ENCODE assay signal across 8 cellular contexts in genomic region chr19:58228584-58229254, GRCh38. TPM values are rescaled to one million over a fixed set of nuclear protein-coding genes. Genes with fewer than 3 reads are reported as not detected.
DNase-seq lines count a peak whose midpoint lies in the region; ATAC-seq, FAIRE-seq and TF ChIP-seq lines count a peak whose summit lies in the region.

Gene ZNF544 (plus strand): TSS chr19:58228914. CDS start chr19:58244024, 15,110 bp downstream.

- no peaks in the 10 kb centered on the region for H3K9me3 ChIP-seq in pancreas
- H3K9me3 ChIP-seq in thymus (ENCODE audit: control insufficient read depth): peaks cover 4% of the 10 kb centered on the region

- no peak for FAIRE-seq in pancreas (lab: Jason Lieb, UNC)

- in situ Hi-C loops in SK-MEL-5 (cut with HindIII; ENCODE audit: low pct_unique_long_range_greater_than_20kb, low sequenced_read_pairs): no loop called here

- peaks cover 14% of the 10 kb centered on the region for H3K4me1 Mint-ChIP-seq in activated naive CD8-positive, alpha-beta T cell treated with anti-CD3 and anti-CD28 coated beads for 36 hours

- H3K36me3 ChIP-seq in pancreas (peaks cover 0 to 25% (median 18%) of the 10 kb centered on the region in 3 donors), thymus (ENCODE audit: control insufficient read depth, insufficient read depth) (peaks cover 22% of the 10 kb centered on the region)

- H3K27me3 ChIP-seq in pancreas (no peaks in the 10 kb centered on the region), thymus (ENCODE audit: control insufficient read depth, insufficient read depth) (no peaks in the 10 kb centered on the region)

- 0 to 1% methylated on average over 56 to 62 of the region's 62 CpGs for WGBS in pancreas, 2 donors
- WGBS in thymus: 1% methylated on average over 62 of the region's 62 CpGs

- no peak for TF ChIP-seq CTCF in pancreas (IDR thresholded peaks at IDR 0.05)

- peak; percentile 81 for DNase-seq in DMS53 treated with DMSO at 0.1 percent for 48 hours (lab: John Stamatoyannopoulos, UW; ENCODE audit: unreplicated experiment)
- peak; percentile 78 for DNase-seq in LHCN-M2 (ENCODE audit: low read depth)
- DNase-seq in SK-MEL-5 (ENCODE audit: low read depth, low spot score): peak; percentile 15
- DNase-seq in activated naive CD8-positive, alpha-beta T cell treated with anti-CD3 and anti-CD28 coated beads for 36 hours: peak; percentile 77
- peak; percentile 87 for DNase-seq in Right ventricle myocardium inferior (ENCODE audit: missing footprints)
- DNase-seq in pancreas: peak; percentile 67 to 91 (median 76)

- intact Hi-C loops in Right ventricle myocardium inferior (cut with DNase I): loop anchor here (10.0 kb wide), 1 partner anchor 76 kb away; the partner anchor contains the start of gene ERVK3-1
- intact Hi-C loops in pancreas (cut with DNase I): no loop called here

- H3K4me3 ChIP-seq in pancreas (peak within 1 kb of the TSS; percentile 46 to 90 (median 59)), thymus (ENCODE audit: low read length) (peak within 1 kb of the TSS; percentile 92)

- peak within 1 kb of the TSS; percentile 94 for H3K27ac Mint-ChIP-seq in activated naive CD8-positive, alpha-beta T cell treated with anti-CD3 and anti-CD28 coated beads for 36 hours

- H3K27me3 Mint-ChIP-seq in activated naive CD8-positive, alpha-beta T cell treated with anti-CD3 and anti-CD28 coated beads for 36 hours: no peaks in the 10 kb centered on the region

- H3K4me3 Mint-ChIP-seq in activated naive CD8-positive, alpha-beta T cell treated with anti-CD3 and anti-CD28 coated beads for 36 hours: peak within 1 kb of the TSS; percentile 94

- peaks cover 0 to 6% (median 5%) of the 10 kb centered on the region in 3 donors for H3K4me1 ChIP-seq in pancreas
- peaks cover 7% of the 10 kb centered on the region for H3K4me1 ChIP-seq in thymus (ENCODE audit: control insufficient read depth, insufficient read depth, low read length)

- ATAC-seq in GM21619 (IDR thresholded peaks at IDR 0.05; ENCODE audit: unreplicated experiment): peak; percentile 91
- peak; percentile 96 for ATAC-seq in Right ventricle myocardium inferior
- ATAC-seq in pancreas: peak; percentile 98 to 99 (median 99)

- H3K27ac ChIP-seq in pancreas (peak within 1 kb of the TSS in 3 of 4 donors; percentile 33 to 40 (median 35)), thymus (ENCODE audit: low read depth) (peak within 1 kb of the TSS; percentile 78)

- H3K9me3 Mint-ChIP-seq in activated naive CD8-positive, alpha-beta T cell treated with anti-CD3 and anti-CD28 coated beads for 36 hours: peaks cover 45% of the 10 kb centered on the region

- H3K36me3 Mint-ChIP-seq in activated naive CD8-positive, alpha-beta T cell treated with anti-CD3 and anti-CD28 coated beads for 36 hours: peaks cover 56% of the 10 kb centered on the region

RNA-seq across cellular contexts. Expression of gene ZNF544, which starts in this region (rescaled TPM):
- total RNA-seq in LHCN-M2 (2014; rRNA removed) (43.8 and 49.2 TPM in 2 replicates), Right ventricle myocardium inferior (19.4 TPM), pancreas (10 to 100 TPM in 2 of 6 donors, 1 to 10 TPM in 4; 6.5 to 15.8 (median 7.9) TPM)
- 24.1 TPM for polyA plus RNA-seq in LHCN-M2 (2012)
- total RNA-seq in SK-MEL-5 (2014; rRNA removed; shearing (Covaris generic)): 7.6 and 8.3 TPM in 2 replicates
- 4.7 and 7.9 TPM in 2 replicates for polyA plus RNA-seq in SK-MEL-5 (2015; cell fraction: cytosol; rRNA removed)
- 4.8 and 6.8 TPM in 2 replicates for polyA plus RNA-seq in SK-MEL-5 (2015; cell fraction: nucleus; rRNA removed)
- 10 to 100 TPM; 46.0 to 51.6 TPM for total RNA-seq in activated naive CD8-positive, alpha-beta T cell treated with anti-CD3 and anti-CD28 coated beads for 36 hours
- polyA plus RNA-seq in pancreas (10 to 100 TPM; 11.2 to 13.1 TPM), thymus (28.0 TPM)

Comparison
In these comparisons a context has a peak if more than half of its experiments do, and no peak if none do; other contexts are left out.
1. Peak in every context shown above with its lines: DNase-seq, ATAC-seq, H3K4me3 ChIP-seq and H3K27ac ChIP-seq.
2. DNase-seq: peak in every context shown above with its lines; median percentile 87 in Right ventricle myocardium inferior; 81 in DMS53 treated with DMSO at 0.1 percent for 48 hours; 78 in LHCN-M2; 77 in activated naive CD8-positive, alpha-beta T cell treated with anti-CD3 and anti-CD28 coated beads for 36 hours; 76 in pancreas; 15 in SK-MEL-5.